ENCODE assay signal across 8 cellular contexts in genomic region chr10:37976880-37977203, GRCh38. TPM values are rescaled to one million over a fixed set of nuclear protein-coding genes. Genes with fewer than 3 reads are reported as not detected.
A peak's percentile ranks its signal among the peaks of the same experiment; 100 is the strongest.
DNase-seq lines count a peak whose midpoint lies in the region; ATAC-seq, FAIRE-seq and TF ChIP-seq lines count a peak whose summit lies in the region.

No MANE protein-coding gene starts in this region.

- H3K27me3 ChIP-seq in ACC112 (ENCODE audit: insufficient read depth, low read length) (no peaks in the 10 kb centered on the region), GM12878 (replicated peaks in 1 of 2; ENCODE audit: control insufficient read depth in 2 of 2, insufficient read depth in 2 of 2, low read length in 1 of 2) (no peaks in the 10 kb centered on the region), mucosa of rectum (ENCODE audit: control insufficient read depth in 2 of 2, insufficient read depth in 2 of 2, low read length in 2 of 2) (no peaks in the 10 kb centered on the region)

- no peak for TF ChIP-seq RAD21 in GM12878 (IDR thresholded peaks at IDR 0.05; ENCODE audit: insufficient read depth, low read depth, low read length)

- WGBS in GM12878 (ENCODE audit: insufficient coverage, insufficient replicate concordance, low lambda C conversion rate, missing lambda C conversion rate) = 2% methylated on average over 9 of the region's 9 CpGs

- no peak for FAIRE-seq in GM12878 (lab: Jason Lieb, UNC)

- H4K20me1 ChIP-seq in GM12878 (ENCODE audit: control insufficient read depth, insufficient read depth) = no peaks in the 10 kb centered on the region

- intact Hi-C loops in GM12878 (cut with micrococcal nuclease; ENCODE audit: unreplicated experiment) = loop anchor here (1.0 to 5.0 kb wide), 6 partner anchors 33 to 426 kb away; partner anchors contain the start of genes ZNF248, ZNF33A and ZNF37A

- BruUV-seq in GM12878 (replicated peaks; lab: Mats Ljungman, UMichigan) = no TSS peak

- TF ChIP-seq EP300 in GM12878 (IDR thresholded peaks at IDR 0.05; ENCODE audit: borderline replicate concordance in 1 of 2, control insufficient read depth in 1 of 2, low read depth in 2 of 2, low read length in 2 of 2) = no peak

- in situ Hi-C loops in GM12878 (cut with MboI) = loop anchor here (10.0 kb wide), 1 partner anchor 122 kb away; the partner anchor contains the start of gene ZNF248

- RAD21 ChIA-PET in GM12878 (lab: Charles Lee; ENCODE audit: unreplicated experiment) = interaction anchor here (0.6 to 2.5 kb wide), 10 partner anchors 26 to 425 kb away, joined by 3 to 12 read pairs (median 4); partner anchors contain the start of genes ZNF33A and ZNF37A

- DNase-seq in HFF-Myc (ENCODE audit: extremely low read depth, low read depth) = no peak
- DNase-seq in GM12878 (ENCODE audit: low read depth, low spot score) = no peak
- no peak for DNase-seq in stimulated activated CD4-positive, alpha-beta T cell treated with anti-CD3 and anti-CD28 coated beads, Interleukin-2, amount 100 ng/mL, for 24 hours
- no peak for DNase-seq in stimulated activated naive CD4-positive, alpha-beta T cell treated with Interleukin-2 at 50 U/mL for 16 hours (lab: John Stamatoyannopoulos, UW)
- DNase-seq in GM10266 (ENCODE audit: extremely low spot score) = no peak
- DNase-seq in glomerular visceral epithelial cell (ENCODE audit: extremely low spot score) = no peak

- H3K9me3 ChIP-seq in GM12878 (replicated peaks; ENCODE audit: control insufficient read depth, insufficient read depth, low read length) (no peaks in the 10 kb centered on the region), mucosa of rectum (ENCODE audit: control insufficient read depth in 2 of 2, low read length in 2 of 2) (no peaks in the 10 kb centered on the region)

- H3K4me3 ChIP-seq in ACC112 (ENCODE audit: low read depth, low read length) (peak overlapping the region; percentile 88), HFF-Myc (replicated peaks; ENCODE audit: low read depth, low read length) (peak overlapping the region; percentile 66), GM12878 (peak overlapping the region; percentile 55), mucosa of rectum (ENCODE audit: low read length in 2 of 2) (peak overlapping the region; percentile 85 to 94)

- SMC1A ChIA-PET in GM12878 (lab: Charles Lee; ENCODE audit: uncharacterized antibody, unreplicated experiment) = interaction anchor here (0.6 to 2.4 kb wide), 12 partner anchors 12 to 389 kb away, joined by 3 to 11 read pairs (median 4); partner anchors contain the start of gene ZNF37A

- H3K4me2 ChIP-seq in GM12878 (ENCODE audit: control insufficient read depth, insufficient read depth) = peak overlapping the region; percentile 53

- H3K27ac ChIP-seq in ACC112 (ENCODE audit: low read depth, low read length) (no peak overlapping the region), GM12878 (ENCODE audit: control insufficient read depth, insufficient read depth) (peak overlapping the region; percentile 57), mucosa of rectum (ENCODE audit: low read depth in 2 of 2, low read length in 2 of 2) (peak overlapping the region; percentile 48 to 64)

- POLR2A ChIA-PET in GM12878 (lab: Charles Lee) = interaction anchor here (1.0 to 3.0 kb wide), 3 partner anchors 30 to 117 kb away, joined by 3 to 14 read pairs (median 4); partner anchors contain the start of gene ZNF33A

- H3K9ac ChIP-seq in GM12878 (ENCODE audit: control insufficient read depth, insufficient read depth, low read length) (peak overlapping the region; percentile 68), mucosa of rectum (ENCODE audit: low read depth in 1 of 2, low read length in 2 of 2) (peak overlapping the region; percentile 87 to 95)

- no peak for ATAC-seq in GM12878

- CTCF ChIA-PET in GM12878 (lab: Yijun Ruan, JAX) = interaction anchor here (0.8 to 2.7 kb wide), 17 partner anchors 10 to 389 kb away, joined by 3 to 26 read pairs (median 4); partner anchors contain the start of gene ZNF33A

- H2AFZ ChIP-seq in ACC112 (ENCODE audit: low read length, unreplicated experiment) = peak overlapping the region; percentile 91
- H2AFZ ChIP-seq in GM12878 (ENCODE audit: control insufficient read depth, low read depth, low read length) = peak overlapping the region; percentile 93

- H3K79me2 ChIP-seq in ACC112 (ENCODE audit: control insufficient read depth, insufficient read depth, low read length, unreplicated experiment) (peaks cover 20% of the 10 kb centered on the region), GM12878 (ENCODE audit: control insufficient read depth, insufficient read depth, low read length) (peaks cover 4% of the 10 kb centered on the region)

- TF ChIP-seq CTCF in HFF-Myc (IDR thresholded peaks at IDR 0.05; ENCODE audit: low read depth, low read length, missing control alignments) (no peak), GM12878 (IDR thresholded peaks at IDR 0.05 in 2 of 3, conservative IDR thresholded peaks at IDR 0.05 in 1 of 3; ENCODE audit: control insufficient read depth in 2 of 3, extremely low read depth in 1 of 3, insufficient read depth in 1 of 3, low read depth in 3 of 3, low read length in 3 of 3) (no peak), GM10266 (IDR thresholded peaks at IDR 0.05; ENCODE audit: control insufficient read depth, insufficient read depth, low read depth, missing control alignments) (no peak)

- H3K36me3 ChIP-seq in ACC112 (ENCODE audit: insufficient read depth, low read length) (no peaks in the 10 kb centered on the region), GM12878 (ENCODE audit: control insufficient read depth in 2 of 2, insufficient read depth in 2 of 2, low read length in 1 of 2) (no peaks in the 10 kb centered on the region), mucosa of rectum (ENCODE audit: control insufficient read depth in 2 of 2, insufficient read depth in 2 of 2, low read length in 2 of 2) (no peaks in the 10 kb centered on the region)

- H3K4me1 ChIP-seq in ACC112 (ENCODE audit: control insufficient read depth, insufficient read depth, low read length, unreplicated experiment) = peaks cover 10% of the 10 kb centered on the region
- H3K4me1 ChIP-seq in GM12878 (ENCODE audit: control insufficient read depth, insufficient read depth, low read length) = no peaks in the 10 kb centered on the region
- peaks cover 5 to 7% of the 10 kb centered on the region in 2 donors for H3K4me1 ChIP-seq in mucosa of rectum (ENCODE audit: control insufficient read depth in 2 of 2, insufficient read depth in 2 of 2, low read length in 2 of 2)

- TF ChIP-seq POLR2A in GM12878 (IDR thresholded peaks at IDR 0.05; ENCODE audit: low read depth, low read length) = no peak

TF ChIP-seq in GM12878, 131 proteins besides CTCF, POLR2A, EP300 and RAD21 (continues in another document):
- TF ChIP-seq RB1 (IDR thresholded peaks at IDR 0.05; ENCODE audit: borderline replicate concordance) (peak; percentile 31; the same call in 1 of the 2 replicates), CBX5 (IDR thresholded peaks at IDR 0.05; ENCODE audit: low read depth) (peak; percentile 9), ATF7 (IDR thresholded peaks at IDR 0.05; ENCODE audit: low read depth) (peak; percentile 3; the same call in 1 of the 2 replicates)

RNA-seq across cellular contexts. Expression of gene ZNF25, which starts 0.4 kb away (rescaled TPM):
- 13.9 and 15.0 TPM in 2 replicates for total RNA-seq in GM12878 (2013; cell fraction: nucleolus; rRNA removed)
- total RNA-seq in GM12878 (2014; rRNA removed) (3.4 and 4.4 TPM in 2 replicates), GM12878 (2014; rRNA removed; fragmentation: Illumina TruSeq; extraction: Trizol) (5.3 and 5.4 TPM in 2 replicates), GM12878 (2021) (3.4 and 4.8 TPM in 2 replicates)
- polyA plus RNA-seq in GM12878 (2011; ENCODE audit: low read depth) = 1.8 TPM
- polyA plus RNA-seq in GM12878 (2011; rRNA removed) (6.8 and 11.3 TPM in 2 replicates), GM12878 (2014; fragmentation: Illumina TruSeq; extraction: Trizol) (4.6 and 6.2 TPM in 2 replicates), GM12878 (2014; fragmentation: Nextera tagmentation; extraction: Ambion mirVana) (1 to 10 TPM; 1.0 to 1.5 TPM), GM12878 (2014; rRNA removed) (2.7 and 3.0 TPM in 2 replicates), GM12878 (2016; fragmentation: Nextera tagmentation; extraction: Ambion mirVana) (1 to 10 TPM; 2.8 to 2.9 TPM)
- 2.5 and 2.8 TPM in 2 replicates for polyA plus RNA-seq in GM12878 (2011; cell fraction: cytosol; rRNA removed)
- polyA plus RNA-seq in GM12878 (2011; cell fraction: nucleus; rRNA removed) = 4.7 and 5.6 TPM in 2 replicates
- 2.8 and 3.6 TPM in 2 replicates for polyA plus RNA-seq in GM12878 (2012)
- polyA minus RNA-seq in GM12878 (2011; rRNA and poly(A)+ RNA removed) = 3.9 and 4.8 TPM in 2 replicates
- 2.1 and 2.3 TPM in 2 replicates for polyA minus RNA-seq in GM12878 (2011; cell fraction: cytosol; rRNA and poly(A)+ RNA removed)
- 1.2 and 1.5 TPM in 2 replicates for polyA minus RNA-seq in GM12878 (2011; cell fraction: nucleus; rRNA and poly(A)+ RNA removed)

RNA-seq across cellular contexts. Expression of gene ZNF33A, which starts 33.6 kb away (rescaled TPM):
- total RNA-seq in GM12878 (2013; cell fraction: nucleolus; rRNA removed) = 99.4 and 103 TPM in 2 replicates
- total RNA-seq in GM12878 (2014; rRNA removed) = 18.9 and 22.2 TPM in 2 replicates
- 29.9 and 30.5 TPM in 2 replicates for total RNA-seq in GM12878 (2014; rRNA removed; fragmentation: Illumina TruSeq; extraction: Trizol)
- 17.7 and 17.9 TPM in 2 replicates for total RNA-seq in GM12878 (2021)
- 12.3 TPM for polyA plus RNA-seq in GM12878 (2011; ENCODE audit: low read depth)
- polyA plus RNA-seq in GM12878 (2011; rRNA removed) = 22.5 and 36.5 TPM in 2 replicates
- polyA plus RNA-seq in GM12878 (2011; cell fraction: cytosol; rRNA removed) = 8.4 and 9.2 TPM in 2 replicates
- polyA plus RNA-seq in GM12878 (2011; cell fraction: nucleus; rRNA removed) = 15.3 and 17.8 TPM in 2 replicates
- 9.1 and 10.3 TPM in 2 replicates for polyA plus RNA-seq in GM12878 (2012)
- polyA plus RNA-seq in GM12878 (2014; fragmentation: Illumina TruSeq; extraction: Trizol) = 21.6 and 27.9 TPM in 2 replicates
- polyA plus RNA-seq in GM12878 (2014; fragmentation: Nextera tagmentation; extraction: Ambion mirVana) = 10 to 100 TPM in 1 of 2 experiments, 1 to 10 TPM in 1; 9.8 to 12.1 TPM
- 13.3 and 17.3 TPM in 2 replicates for polyA plus RNA-seq in GM12878 (2014; rRNA removed)
- 10 to 100 TPM; 16.6 to 22.4 TPM for polyA plus RNA-seq in GM12878 (2016; fragmentation: Nextera tagmentation; extraction: Ambion mirVana)
- polyA minus RNA-seq in GM12878 (2011; rRNA and poly(A)+ RNA removed) = 30.7 and 31.7 TPM in 2 replicates
- polyA minus RNA-seq in GM12878 (2011; cell fraction: cytosol; rRNA and poly(A)+ RNA removed) = 6.9 and 9.4 TPM in 2 replicates
- 20.4 and 36.5 TPM in 2 replicates for polyA minus RNA-seq in GM12878 (2011; cell fraction: nucleus; rRNA and poly(A)+ RNA removed)
